ENCODE assay signal across 8 cellular contexts in genomic region chr2:73292906-73293533, GRCh38. TPM values are rescaled to one million over a fixed set of nuclear protein-coding genes. Genes with fewer than 3 reads are reported as not detected.
DNase-seq lines count a peak whose midpoint lies in the region; ATAC-seq, FAIRE-seq and TF ChIP-seq lines count a peak whose summit lies in the region.

No MANE protein-coding gene starts in this region.

- H3K4me3 Mint-ChIP-seq in activated naive CD8-positive, alpha-beta T cell treated with anti-CD3 and anti-CD28 coated beads for 36 hours: peak overlapping the region; percentile 73

- H3K4me3 ChIP-seq in DOHH2 (ENCODE audit: low read length) (peak overlapping the region; percentile 73), kidney (ENCODE audit: low read length in 2 of 2) (peak overlapping the region in 1 of 2 donors; percentile 49), tibial nerve (peak overlapping the region; percentile 7 to 44 (median 34)), aorta (ENCODE audit: low read length in 2 of 2) (peak overlapping the region in 1 of 2 donors; percentile 27), mucosa of descending colon (no peak overlapping the region)

- ATAC-seq in HG03280 (IDR thresholded peaks at IDR 0.05; ENCODE audit: unreplicated experiment) (peak; percentile 5), aorta (ENCODE audit: low FRiP score) (no peak), mucosa of descending colon (no peak)

- no peak for TF ChIP-seq EP300 in tibial nerve (IDR thresholded peaks at IDR 0.05)

- FAIRE-seq in kidney (lab: Jason Lieb, UNC) (no peak), H54 (lab: Jason Lieb, UNC) (no peak)

- peaks cover 83% of the 10 kb centered on the region for H3K27me3 Mint-ChIP-seq in activated naive CD8-positive, alpha-beta T cell treated with anti-CD3 and anti-CD28 coated beads for 36 hours

- intact Hi-C loops in kidney (cut with DNase I): no loop called here
- intact Hi-C loops in aorta (cut with DNase I): no loop called here
- intact Hi-C loops in mucosa of descending colon (cut with DNase I, micrococcal nuclease): no loop called here

- H3K4me2 ChIP-seq in DOHH2 (ENCODE audit: low read length): peak overlapping the region; percentile 83

- no peak overlapping the region for H3K9ac ChIP-seq in kidney (ENCODE audit: low read length in 2 of 2)

- H3K27ac Mint-ChIP-seq in activated naive CD8-positive, alpha-beta T cell treated with anti-CD3 and anti-CD28 coated beads for 36 hours: no peak overlapping the region

- no peak for TF ChIP-seq POLR2A in tibial nerve (IDR thresholded peaks at IDR 0.05)
- no peak for TF ChIP-seq POLR2A in H54 (IDR thresholded peaks at IDR 0.05; ENCODE audit: low read depth, low read length)

- no peaks in the 10 kb centered on the region for H3K36me3 ChIP-seq in DOHH2 (ENCODE audit: control insufficient read depth, low read length)
- H3K36me3 ChIP-seq in kidney (ENCODE audit: control insufficient read depth in 1 of 2, insufficient read depth in 2 of 2, low read length in 2 of 2): no peaks in the 10 kb centered on the region
- H3K36me3 ChIP-seq in tibial nerve: no peaks in the 10 kb centered on the region
- H3K36me3 ChIP-seq in aorta (ENCODE audit: control insufficient read depth in 1 of 2, insufficient read depth in 2 of 2, low read length in 1 of 2): no peaks in the 10 kb centered on the region
- H3K36me3 ChIP-seq in mucosa of descending colon (ENCODE audit: low read depth): no peaks in the 10 kb centered on the region

- H3K9me2 ChIP-seq in DOHH2 (replicated peaks; ENCODE audit: control insufficient read depth, low read length): no peaks in the 10 kb centered on the region

- no peak for DNase-seq in activated naive CD8-positive, alpha-beta T cell treated with anti-CD3 and anti-CD28 coated beads for 36 hours
- DNase-seq in kidney (peak; percentile 71), tibial nerve (ENCODE audit: low spot score in 2 of 2) (no peak), aorta (no peak), mucosa of descending colon (no peak), H54 (ENCODE audit: insufficient read length, low spot score) (no peak)

- H3K79me2 ChIP-seq in DOHH2 (ENCODE audit: control insufficient read depth, low read length): no peaks in the 10 kb centered on the region

- H3K4me1 Mint-ChIP-seq in activated naive CD8-positive, alpha-beta T cell treated with anti-CD3 and anti-CD28 coated beads for 36 hours: peaks cover 10% of the 10 kb centered on the region

- no peaks in the 10 kb centered on the region for H3K9me3 Mint-ChIP-seq in activated naive CD8-positive, alpha-beta T cell treated with anti-CD3 and anti-CD28 coated beads for 36 hours

- WGBS in tibial nerve, 2 donors: 5 to 6% methylated on average over 38 to 54 of the region's 64 CpGs
- WGBS in aorta, 2 donors: 3 to 4% methylated on average over 42 to 64 of the region's 64 CpGs

- H3K4me1 ChIP-seq in DOHH2 (ENCODE audit: control insufficient read depth, low read length): peaks cover 5% of the 10 kb centered on the region; the same call in 1 of the 2 replicates
- peaks cover 0 to 4% of the 10 kb centered on the region in 2 donors for H3K4me1 ChIP-seq in kidney (ENCODE audit: control insufficient read depth in 1 of 2, insufficient read depth in 1 of 2, low read depth in 1 of 2, low read length in 2 of 2)
- H3K4me1 ChIP-seq in tibial nerve: peaks cover 0 to 29% (median 7%) of the 10 kb centered on the region in 4 donors
- H3K4me1 ChIP-seq in aorta (ENCODE audit: control insufficient read depth in 1 of 2, insufficient read depth in 2 of 2, low read length in 2 of 2): no peaks in the 10 kb centered on the region
- H3K4me1 ChIP-seq in mucosa of descending colon (ENCODE audit: low read depth): peaks cover 9% of the 10 kb centered on the region

- H3K9me3 ChIP-seq in DOHH2 (ENCODE audit: control insufficient read depth, insufficient read depth, low read length): no peaks in the 10 kb centered on the region
- no peaks in the 10 kb centered on the region for H3K9me3 ChIP-seq in kidney (ENCODE audit: control insufficient read depth in 1 of 2, low read length in 2 of 2)
- no peaks in the 10 kb centered on the region for H3K9me3 ChIP-seq in tibial nerve
- H3K9me3 ChIP-seq in aorta (ENCODE audit: control insufficient read depth, low read length): no peaks in the 10 kb centered on the region
- H3K9me3 ChIP-seq in mucosa of descending colon: no peaks in the 10 kb centered on the region

- no peaks in the 10 kb centered on the region for H3K36me3 Mint-ChIP-seq in activated naive CD8-positive, alpha-beta T cell treated with anti-CD3 and anti-CD28 coated beads for 36 hours

- H3K27ac ChIP-seq in DOHH2 (ENCODE audit: low read depth, low read length): no peak overlapping the region
- no peak overlapping the region for H3K27ac ChIP-seq in kidney (ENCODE audit: low read depth in 2 of 2, low read length in 2 of 2)
- no peak overlapping the region for H3K27ac ChIP-seq in tibial nerve
- no peak overlapping the region for H3K27ac ChIP-seq in aorta (ENCODE audit: low read depth in 1 of 2, low read length in 2 of 2)

- TF ChIP-seq CTCF in DOHH2 (IDR thresholded peaks at IDR 0.05; ENCODE audit: low read depth, low read length, poor library complexity, severe bottlenecking): peak; percentile 11
- TF ChIP-seq CTCF in kidney (IDR thresholded peaks at IDR 0.05; ENCODE audit: borderline replicate concordance, extremely low read depth, insufficient read depth): no peak
- no peak for TF ChIP-seq CTCF in tibial nerve (IDR thresholded peaks at IDR 0.05)
- no peak for TF ChIP-seq CTCF in mucosa of descending colon (IDR thresholded peaks at IDR 0.05)

- peaks cover 2% of the 10 kb centered on the region; the same call in 1 of the 2 replicates for H3F3A ChIP-seq in DOHH2 (ENCODE audit: control insufficient read depth, insufficient read depth)

- peaks cover 4% of the 10 kb centered on the region for H4K20me1 ChIP-seq in DOHH2 (ENCODE audit: control insufficient read depth, insufficient read depth, low read depth, low read length)

- H3K27me3 ChIP-seq in DOHH2 (ENCODE audit: control insufficient read depth, low read length): peaks cover 69% of the 10 kb centered on the region
- peaks cover 7 to 95% of the 10 kb centered on the region in 2 donors for H3K27me3 ChIP-seq in tibial nerve
- H3K27me3 ChIP-seq in aorta (ENCODE audit: control insufficient read depth in 1 of 2, insufficient read depth in 2 of 2, low read length in 1 of 2): no peaks in the 10 kb centered on the region

RNA-seq across cellular contexts. Expression of gene EGR4, which starts 0.3 kb away (rescaled TPM):
- total RNA-seq in activated naive CD8-positive, alpha-beta T cell treated with anti-CD3 and anti-CD28 coated beads for 36 hours: under 1 TPM; 0.41 to 0.44 TPM
- total RNA-seq in kidney (not detected), tibial nerve (not detected), aorta (not detected), mucosa of descending colon (not detected)
- polyA plus RNA-seq in kidney (ENCODE audit: insufficient read depth, low read depth, low replicate concordance) (not detected), aorta (not detected)

RNA-seq across cellular contexts. Expression of gene FBXO41, which starts 8.7 kb away (rescaled TPM):
- 10 to 100 TPM; 45.7 to 45.8 TPM for total RNA-seq in activated naive CD8-positive, alpha-beta T cell treated with anti-CD3 and anti-CD28 coated beads for 36 hours
- 5.2 TPM for total RNA-seq in kidney
- 0.49 TPM for polyA plus RNA-seq in kidney (ENCODE audit: insufficient read depth, low read depth, low replicate concordance)
- total RNA-seq in tibial nerve: 10 to 100 TPM in 1 of 4 donors, 1 to 10 TPM in 2, under 1 TPM in 1; 0.84 to 13.9 (median 4.4) TPM
- 1 to 10 TPM; 3.3 to 4.7 TPM for total RNA-seq in aorta
- polyA plus RNA-seq in aorta: 1 to 10 TPM in 1 of 2 donors, under 1 TPM in 1; 0.25 to 1.2 TPM
- total RNA-seq in mucosa of descending colon: 1 to 10 TPM; 2.0 to 4.8 (median 2.9) TPM

RNA-seq across cellular contexts. Expression of gene CCT7, which starts 58.9 kb away (rescaled TPM):
- 100 to 1,000 TPM; 719 to 732 TPM for total RNA-seq in activated naive CD8-positive, alpha-beta T cell treated with anti-CD3 and anti-CD28 coated beads for 36 hours
- total RNA-seq in kidney (164 TPM), tibial nerve (100 to 1,000 TPM; 194 to 245 (median 212) TPM), aorta (100 to 1,000 TPM; 128 to 157 TPM), mucosa of descending colon (100 to 1,000 TPM; 132 to 207 (median 144) TPM)
- polyA plus RNA-seq in kidney (ENCODE audit: insufficient read depth, low read depth, low replicate concordance) (173 TPM), aorta (100 to 1,000 TPM; 132 to 154 TPM)

RNA-seq across cellular contexts. Expression of gene PRADC1, which starts 60.0 kb away (rescaled TPM):
- total RNA-seq in activated naive CD8-positive, alpha-beta T cell treated with anti-CD3 and anti-CD28 coated beads for 36 hours: 10 to 100 TPM; 19.6 to 20.9 TPM
- total RNA-seq in kidney (16.1 TPM), tibial nerve (10 to 100 TPM; 14.4 to 31.5 (median 21.5) TPM), aorta (10 to 100 TPM; 12.4 to 15.9 TPM), mucosa of descending colon (10 to 100 TPM; 30.4 to 37.4 (median 34.6) TPM)
- polyA plus RNA-seq in kidney (ENCODE audit: insufficient read depth, low read depth, low replicate concordance) (57.7 TPM), aorta (10 to 100 TPM; 25.9 to 54.8 TPM)
